ENCODE assay signal across 18 cellular contexts in genomic region chr9:86642721-86643120, GRCh38.
A peak's percentile ranks its signal among the peaks of the same experiment; 100 is the strongest.
DNase-seq lines count a peak whose midpoint lies in the region; ATAC-seq and TF ChIP-seq lines count a peak whose summit lies in the region.
"Had no signal": no experiment of that assay in that cellular context is flagged by ENCODE, and none has a peak within 500 bp of the region (broad histone marks: within the 10 kb centered on the region; RNA-seq: fewer than 3 reads in every experiment).

No MANE protein-coding gene starts in this region.

- no peak overlapping the region for H2BK5ac ChIP-seq in mesendoderm (ENCODE audit: low read length)
- H2BK5ac ChIP-seq in neuronal stem cell (ENCODE audit: low read length) = no peak overlapping the region

- H3K56ac ChIP-seq in mesendoderm (ENCODE audit: low read length) = no peak overlapping the region

- TF ChIP-seq CTCF in BE2C (IDR thresholded peaks at IDR 0.05; ENCODE audit: low read depth, low read length) = no peak

- H3K18ac ChIP-seq in mesendoderm (ENCODE audit: low read length) (no peak overlapping the region), neuronal stem cell (ENCODE audit: low read length) (peak overlapping the region; percentile 16)

- H3K4me3 Mint-ChIP-seq in stimulated activated effector memory CD8-positive, alpha-beta T cell treated with anti-CD3 and anti-CD28 coated beads, Interleukin-12 subunit alpha, Interleukin-12 subunit beta, amount 100 ng/mL, for 72 hours = no peak overlapping the region
- H3K4me3 Mint-ChIP-seq: CD14-positive monocyte; CD4-positive, alpha-beta memory T cell had no signal

- H3K79me2 ChIP-seq in mesendoderm (ENCODE audit: control insufficient read depth, insufficient read depth, low read length) (no peaks in the 10 kb centered on the region), Karpas-422 (ENCODE audit: low read length) (no peaks in the 10 kb centered on the region)

- H3K9me2 ChIP-seq in Karpas-422 (replicated peaks; ENCODE audit: insufficient read depth, low read length) = no peaks in the 10 kb centered on the region

- no peak overlapping the region for H3K14ac ChIP-seq in neuronal stem cell (ENCODE audit: low read length)

- no peak overlapping the region for H3K23ac ChIP-seq in mesendoderm (ENCODE audit: low read length)
- H3K23ac ChIP-seq in neuronal stem cell (ENCODE audit: low read depth, low read length, poor library complexity) = no peak overlapping the region

- H3K9me3 ChIP-seq in neuronal stem cell (replicated peaks in 1 of 2; ENCODE audit: control insufficient read depth in 2 of 2, insufficient read depth in 1 of 2, low read depth in 1 of 2, low read length in 2 of 2) (no peaks in the 10 kb centered on the region), Karpas-422 (ENCODE audit: low read length) (no peaks in the 10 kb centered on the region), BE2C (no peaks in the 10 kb centered on the region)
- H3K9me3 ChIP-seq: BLaER1 had no signal

- WGBS in mesendoderm (ENCODE audit: extremely low coverage, insufficient coverage, low lambda C conversion rate) = no CpG with 5 or more reads among the region's 5 CpGs
- WGBS in neuronal stem cell (ENCODE audit: extremely low coverage in 2 of 2, insufficient read length in 2 of 2, insufficient replicate concordance in 1 of 2), 2 donors = no CpG with 5 or more reads among the region's 5 CpGs

- no peaks in the 10 kb centered on the region for H3K36me3 Mint-ChIP-seq in stimulated activated effector memory CD8-positive, alpha-beta T cell treated with anti-CD3 and anti-CD28 coated beads, Interleukin-12 subunit alpha, Interleukin-12 subunit beta, amount 100 ng/mL, for 72 hours
- H3K36me3 Mint-ChIP-seq: CD14-positive monocyte; CD4-positive, alpha-beta memory T cell had no signal

- no peak overlapping the region for H3K27ac Mint-ChIP-seq in stimulated activated effector memory CD8-positive, alpha-beta T cell treated with anti-CD3 and anti-CD28 coated beads, Interleukin-12 subunit alpha, Interleukin-12 subunit beta, amount 100 ng/mL, for 72 hours
- H3K27ac Mint-ChIP-seq: CD4-positive, alpha-beta memory T cell had no signal

- H3K79me1 ChIP-seq in mesendoderm (ENCODE audit: low read length) (no peaks in the 10 kb centered on the region), neuronal stem cell (ENCODE audit: low read depth, low read length) (no peaks in the 10 kb centered on the region)

- H4K8ac ChIP-seq in mesendoderm (ENCODE audit: low read depth, low read length) = no peak overlapping the region
- no peak overlapping the region for H4K8ac ChIP-seq in neuronal stem cell (ENCODE audit: low read depth, low read length)

- H3K4me2 ChIP-seq in mesendoderm (ENCODE audit: low read length) (no peak overlapping the region), neuronal stem cell (ENCODE audit: insufficient read depth, low read length, poor library complexity, severe bottlenecking) (no peak overlapping the region), Karpas-422 (ENCODE audit: low read depth, low read length, poor library complexity, severe bottlenecking) (no peak overlapping the region)
- H3K4me2 ChIP-seq: BLaER1 had no signal

- H3K36me3 ChIP-seq in mesendoderm (ENCODE audit: control insufficient read depth, insufficient read depth, low read length) = no peaks in the 10 kb centered on the region
- no peaks in the 10 kb centered on the region for H3K36me3 ChIP-seq in neuronal stem cell (replicated peaks in 1 of 2; ENCODE audit: control insufficient read depth in 2 of 2, insufficient read depth in 2 of 2, low read length in 2 of 2)
- H3K36me3 ChIP-seq in Karpas-422 (ENCODE audit: insufficient read depth, low read length) = no peaks in the 10 kb centered on the region
- no peaks in the 10 kb centered on the region for H3K36me3 ChIP-seq in BE2C
- H3K36me3 ChIP-seq: BLaER1 had no signal

- H2AK5ac ChIP-seq in mesendoderm (ENCODE audit: low read length) = no peak overlapping the region
- H2AK5ac ChIP-seq in neuronal stem cell (ENCODE audit: low read depth, low read length) = peak overlapping the region; percentile 15

- no peak overlapping the region for H2BK120ac ChIP-seq in mesendoderm (ENCODE audit: low read depth, low read length)
- no peak overlapping the region for H2BK120ac ChIP-seq in neuronal stem cell (ENCODE audit: low read depth, low read length)

- H3K4me1 ChIP-seq in mesendoderm (ENCODE audit: control insufficient read depth, low read depth, low read length) = no peaks in the 10 kb centered on the region
- H3K4me1 ChIP-seq in neuronal stem cell (ENCODE audit: control insufficient read depth in 2 of 2, insufficient read depth in 1 of 2, low read depth in 1 of 2, low read length in 2 of 2) = peaks cover 0 to 30% of the 10 kb centered on the region in 2 donors
- H3K4me1 ChIP-seq in Karpas-422 (ENCODE audit: low read length) = no peaks in the 10 kb centered on the region
- no peaks in the 10 kb centered on the region for H3K4me1 ChIP-seq in BE2C
- H3K4me1 ChIP-seq: BLaER1 had no signal

- no peak overlapping the region for H2BK15ac ChIP-seq in mesendoderm (replicated peaks; ENCODE audit: low read depth)
- H2BK15ac ChIP-seq in neuronal stem cell (ENCODE audit: low read length) = no peak overlapping the region

- no peaks in the 10 kb centered on the region for H4K20me1 ChIP-seq in Karpas-422 (ENCODE audit: insufficient read depth, low read depth, low read length)
- H4K20me1 ChIP-seq: BLaER1 had no signal

- DNase-seq in NCI-H82 (lab: John Stamatoyannopoulos, UW) (peak; percentile 40), mesendoderm (peak; percentile 7), neuronal stem cell (ENCODE audit: low spot score) (no peak), SIG-M5 treated with dmso at 0.1 percent for 504 hours (lab: John Stamatoyannopoulos, UW; ENCODE audit: unreplicated experiment) (no peak), Karpas-422 (no peak), BE2C (no peak)
- DNase-seq in stimulated activated effector memory CD8-positive, alpha-beta T cell treated with anti-CD3 and anti-CD28 coated beads, Interleukin-12 subunit alpha, Interleukin-12 subunit beta, amount 100 ng/mL, for 72 hours (ENCODE audit: low spot score in 2 of 2) = no peak
- DNase-seq: AML-193; Calu3; CD4-positive, alpha-beta memory T cell; DMS79 treated with DMSO at 0.1 percent for 48 hours; GOT3; H7 had no signal

- H4K91ac ChIP-seq in neuronal stem cell (ENCODE audit: low read depth, low read length, poor library complexity) = no peak overlapping the region

- H2BK12ac ChIP-seq in neuronal stem cell (ENCODE audit: low read length) = no peak overlapping the region

- H3K4ac ChIP-seq in mesendoderm (ENCODE audit: low read depth, low read length) (no peak overlapping the region), neuronal stem cell (ENCODE audit: low read length) (no peak overlapping the region)

- H3K27ac ChIP-seq in mesendoderm (ENCODE audit: low read depth, low read length) (no peak overlapping the region), neuronal stem cell (replicated peaks; ENCODE audit: low read length) (no peak overlapping the region), Karpas-422 (ENCODE audit: low read length) (no peak overlapping the region)
- H3K27ac ChIP-seq: BLaER1, HL-60 had no signal

- ATAC-seq in stimulated activated effector memory CD8-positive, alpha-beta T cell treated with anti-CD3 and anti-CD28 coated beads, Interleukin-12 subunit alpha, Interleukin-12 subunit beta, amount 100 ng/mL, for 72 hours = no peak
- ATAC-seq: GM12878, HCT116 had no signal

- H4K5ac ChIP-seq in mesendoderm (ENCODE audit: low read length) = no peak overlapping the region

- no peaks in the 10 kb centered on the region for H3K27me3 ChIP-seq in mesendoderm (ENCODE audit: insufficient read depth, low read length, poor library complexity)
- no peaks in the 10 kb centered on the region for H3K27me3 ChIP-seq in neuronal stem cell (ENCODE audit: control insufficient read depth in 3 of 3, insufficient read depth in 3 of 3, low read depth in 1 of 3, low read length in 3 of 3)
- H3K27me3 ChIP-seq in Karpas-422 (ENCODE audit: low read length) = no peaks in the 10 kb centered on the region
- no peaks in the 10 kb centered on the region for H3K27me3 ChIP-seq in BE2C
- H3K27me3 ChIP-seq: BLaER1 had no signal

- H3K9ac ChIP-seq in mesendoderm (ENCODE audit: low read length) = no peak overlapping the region
- H3K9ac ChIP-seq in neuronal stem cell (ENCODE audit: low read depth, low read length, poor library complexity) = no peak overlapping the region
- no peak overlapping the region for H3K9ac ChIP-seq in Karpas-422 (ENCODE audit: low read length)
- H3K9ac ChIP-seq: BLaER1 had no signal

- no peaks in the 10 kb centered on the region for H3K4me1 Mint-ChIP-seq in stimulated activated effector memory CD8-positive, alpha-beta T cell treated with anti-CD3 and anti-CD28 coated beads, Interleukin-12 subunit alpha, Interleukin-12 subunit beta, amount 100 ng/mL, for 72 hours
- H3K4me1 Mint-ChIP-seq: CD14-positive monocyte; CD4-positive, alpha-beta memory T cell had no signal

- H3K4me3 ChIP-seq in mesendoderm (ENCODE audit: low read length) (no peak overlapping the region), neuronal stem cell (ENCODE audit: low read length in 2 of 2) (no peak overlapping the region), Karpas-422 (ENCODE audit: low read length) (no peak overlapping the region), BE2C (ENCODE audit: low read depth, low read length) (no peak overlapping the region)
- H3K4me3 ChIP-seq: BLaER1, GM12878 had no signal

- H2AFZ ChIP-seq in neuronal stem cell (ENCODE audit: low read length) (no peak overlapping the region), Karpas-422 (ENCODE audit: low read length) (no peak overlapping the region)

- H3K9me3 Mint-ChIP-seq in stimulated activated effector memory CD8-positive, alpha-beta T cell treated with anti-CD3 and anti-CD28 coated beads, Interleukin-12 subunit alpha, Interleukin-12 subunit beta, amount 100 ng/mL, for 72 hours = no peaks in the 10 kb centered on the region

Comparison
In these comparisons a context has a peak if more than half of its experiments do, and no peak if none do; other contexts are left out.
1. DNase-seq: peak in NCI-H82 (single experiment) and mesendoderm (single experiment); none in neuronal stem cell (single experiment), stimulated activated effector memory CD8-positive, alpha-beta T cell treated with anti-CD3 and anti-CD28 coated beads, Interleukin-12 subunit alpha, Interleukin-12 subunit beta, amount 100 ng/mL, for 72 hours (0 of 2), SIG-M5 treated with dmso at 0.1 percent for 504 hours (single experiment), Karpas-422 (single experiment) and BE2C (single experiment).